8 cellular contexts compared by ENCODE assay signal in genomic region chr4:51895816-51896408, GRCh38. TPM values are rescaled to one million over a fixed set of nuclear protein-coding genes. Genes with fewer than 3 reads are reported as not detected.
DNase-seq lines count a peak whose midpoint lies in the region; ATAC-seq, FAIRE-seq and TF ChIP-seq lines count a peak whose summit lies in the region.

No MANE protein-coding gene starts in this region.

- no peaks in the 10 kb centered on the region for H3K27me3 Mint-ChIP-seq in activated T-cell treated with anti-CD3 and anti-CD28 coated beads, Interleukin-2, amount 50 U/mL, for 72 hours (ENCODE audit: low read depth)
- no peaks in the 10 kb centered on the region for H3K27me3 Mint-ChIP-seq in osteocyte (ENCODE audit: unreplicated experiment)

- no peak for FAIRE-seq in HTR-8/SVneo (lab: Jason Lieb, UNC)

- TF ChIP-seq CTCF in Peyer's patch (IDR thresholded peaks at IDR 0.05) (peak; percentile 34 to 82 (median 73)), osteocyte (IDR thresholded peaks at IDR 0.05) (peak; percentile 92), upper lobe of right lung (IDR thresholded peaks at IDR 0.05) (peak; percentile 82)

- no peaks in the 10 kb centered on the region for H3K9me3 Mint-ChIP-seq in activated T-cell treated with anti-CD3 and anti-CD28 coated beads, Interleukin-2, amount 50 U/mL, for 72 hours
- H3K9me3 Mint-ChIP-seq in osteocyte (ENCODE audit: unreplicated experiment) = no peaks in the 10 kb centered on the region

- no peak overlapping the region for H3K27ac ChIP-seq in Peyer's patch
- no peak overlapping the region for H3K27ac ChIP-seq in upper lobe of right lung

- DNase-seq in Daoy (ENCODE audit: low read depth) (peak; percentile 42), HTR-8/SVneo (ENCODE audit: insufficient read length, low spot score) (peak; percentile 59), Peyer's patch (peak in 2 of 3 donors; percentile 47 to 87), foreskin melanocyte (peak; percentile 59), osteocyte (ENCODE audit: extremely low spot score, unreplicated experiment) (peak; percentile 87), upper lobe of right lung (no peak)
- DNase-seq in activated T-cell treated with anti-CD3 and anti-CD28 coated beads, Interleukin-2, amount 50 U/mL, for 72 hours = peak; percentile 50 to 60

- no peak overlapping the region for H3K27ac Mint-ChIP-seq in activated T-cell treated with anti-CD3 and anti-CD28 coated beads, Interleukin-2, amount 50 U/mL, for 72 hours
- peak overlapping the region; percentile 76 for H3K27ac Mint-ChIP-seq in osteocyte (ENCODE audit: unreplicated experiment)

- H3K4me1 Mint-ChIP-seq in activated T-cell treated with anti-CD3 and anti-CD28 coated beads, Interleukin-2, amount 50 U/mL, for 72 hours (ENCODE audit: low read depth) = peaks cover 21% of the 10 kb centered on the region
- H3K4me1 Mint-ChIP-seq in osteocyte (ENCODE audit: unreplicated experiment) = peaks cover 23% of the 10 kb centered on the region

- no peaks in the 10 kb centered on the region for H3K9me3 ChIP-seq in Peyer's patch
- H3K9me3 ChIP-seq in upper lobe of right lung = no peaks in the 10 kb centered on the region

- no peak overlapping the region for H3K4me3 Mint-ChIP-seq in activated T-cell treated with anti-CD3 and anti-CD28 coated beads, Interleukin-2, amount 50 U/mL, for 72 hours
- no peak overlapping the region for H3K4me3 Mint-ChIP-seq in osteocyte (ENCODE audit: unreplicated experiment)

- H3K36me3 ChIP-seq in Peyer's patch (peaks cover 0 to 30% (median 0%) of the 10 kb centered on the region in 3 donors), upper lobe of right lung (peaks cover 49% of the 10 kb centered on the region)

- no peak for TF ChIP-seq POLR2A in Peyer's patch (IDR thresholded peaks at IDR 0.05)

- H3K27me3 ChIP-seq in Peyer's patch (no peaks in the 10 kb centered on the region), upper lobe of right lung (no peaks in the 10 kb centered on the region)

- intact Hi-C loops in upper lobe of right lung (cut with DNase I) = no loop called here

- H3K4me3 ChIP-seq in Peyer's patch (no peak overlapping the region), upper lobe of right lung (no peak overlapping the region)

- peaks cover 4 to 17% of the 10 kb centered on the region in 2 donors for H3K36me3 Mint-ChIP-seq in activated T-cell treated with anti-CD3 and anti-CD28 coated beads, Interleukin-2, amount 50 U/mL, for 72 hours (ENCODE audit: insufficient read depth in 2 of 2)
- H3K36me3 Mint-ChIP-seq in osteocyte (ENCODE audit: unreplicated experiment) = peaks cover 37% of the 10 kb centered on the region

- H3K4me1 ChIP-seq in Peyer's patch = no peaks in the 10 kb centered on the region
- H3K4me1 ChIP-seq in upper lobe of right lung = no peaks in the 10 kb centered on the region

- ATAC-seq in GM21526 (IDR thresholded peaks at IDR 0.05; ENCODE audit: low FRiP score, unreplicated experiment) (peak; percentile 99), upper lobe of right lung (peak; percentile 97)
- ATAC-seq in activated T-cell treated with anti-CD3 and anti-CD28 coated beads, Interleukin-2, amount 50 U/mL, for 72 hours (replicated peaks in 1 of 2) = peak; percentile 99

RNA-seq across cellular contexts. Expression of gene DCUN1D4, which starts 53.0 kb away (rescaled TPM):
- 11.5 and 43.5 TPM in 2 replicates for total RNA-seq in Daoy (2014; rRNA removed; shearing (Covaris generic))
- 10 to 100 TPM; 26.5 to 39.8 (median 28.8) TPM for total RNA-seq in Peyer's patch
- total RNA-seq in activated T-cell treated with anti-CD3 and anti-CD28 coated beads, Interleukin-2, amount 50 U/mL, for 72 hours = 10 to 100 TPM; 45.6 to 46.7 TPM
- 50.8 and 52.3 TPM in 2 replicates for total RNA-seq in osteocyte
- total RNA-seq in upper lobe of right lung = 42.7 TPM
